ENCODE assay signal across 32 cellular contexts in the genomic region with DNA sequence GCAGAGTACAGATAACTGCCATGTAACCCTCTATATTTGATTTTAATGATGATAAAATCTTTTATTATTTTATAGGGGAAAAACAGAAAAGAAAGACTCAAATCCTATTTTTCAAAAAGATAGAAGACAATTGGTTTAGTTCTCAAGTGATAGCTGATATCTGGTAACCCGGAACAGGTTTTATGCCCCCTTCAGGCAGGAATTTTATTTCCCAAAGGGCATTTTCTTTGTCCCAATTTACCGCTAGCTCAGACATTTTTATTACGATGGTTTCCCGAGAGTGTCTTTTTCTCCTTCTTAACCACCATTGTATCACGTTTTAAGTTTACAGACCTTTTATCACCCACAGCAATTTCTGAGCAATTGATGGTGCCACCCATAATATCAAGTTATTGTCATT.
"Had no signal": no experiment of that assay in that cellular context is flagged by ENCODE, and none has a peak within 500 bp of the region (broad histone marks: within the 10 kb centered on the region; RNA-seq: fewer than 3 reads in every experiment).

No MANE protein-coding gene starts in this region.

- H3K27ac Mint-ChIP-seq: activated CD8-positive, alpha-beta T cell treated with anti-CD3 and anti-CD28 coated beads for 36 hours; activated naive CD4-positive, alpha-beta T cell treated with anti-CD3 and anti-CD28 coated beads for 36 hours; activated naive CD8-positive, alpha-beta T cell; activated naive CD8-positive, alpha-beta T cell treated with anti-CD3 and anti-CD28 coated beads, Interleukin-2, amount 50 U/mL, for 24 hours; activated T-cell treated with anti-CD3 and anti-CD28 coated beads, Interleukin-2, amount 50 U/mL, for 72 hours; activated T-helper 17 cell treated with anti-CD3 and anti-CD28 coated beads, Interleukin-2, amount 50 U/mL, for 72 hours had no signal

- H3K27me3 Mint-ChIP-seq: activated CD8-positive, alpha-beta T cell treated with anti-CD3 and anti-CD28 coated beads for 36 hours; activated naive CD8-positive, alpha-beta T cell; activated naive CD8-positive, alpha-beta T cell treated with anti-CD3 and anti-CD28 coated beads, Interleukin-2, amount 50 U/mL, for 24 hours; activated T-helper 17 cell treated with anti-CD3 and anti-CD28 coated beads, Interleukin-2, amount 50 U/mL, for 72 hours had no signal

- FAIRE-seq: bronchial epithelial cell had no signal

- H3K4me3 ChIP-seq: SJCRH30, SK-N-MC had no signal

- H3K36me3 ChIP-seq: SJCRH30, WERI-Rb-1 had no signal

- H3K9me3 ChIP-seq: SJCRH30 had no signal

- H3K4me3 Mint-ChIP-seq: activated CD8-positive, alpha-beta T cell treated with anti-CD3 and anti-CD28 coated beads for 36 hours; activated naive CD4-positive, alpha-beta T cell treated with anti-CD3 and anti-CD28 coated beads for 36 hours; activated naive CD8-positive, alpha-beta T cell; activated naive CD8-positive, alpha-beta T cell treated with anti-CD3 and anti-CD28 coated beads, Interleukin-2, amount 50 U/mL, for 24 hours; activated T-cell treated with anti-CD3 and anti-CD28 coated beads, Interleukin-2, amount 50 U/mL, for 72 hours; activated T-helper 17 cell treated with anti-CD3 and anti-CD28 coated beads, Interleukin-2, amount 50 U/mL, for 72 hours; brain had no signal

- H3K36me3 Mint-ChIP-seq: activated naive CD8-positive, alpha-beta T cell had no signal

- H3K4me1 Mint-ChIP-seq: activated naive CD8-positive, alpha-beta T cell treated with anti-CD3 and anti-CD28 coated beads, Interleukin-2, amount 50 U/mL, for 24 hours; activated T-helper 17 cell treated with anti-CD3 and anti-CD28 coated beads, Interleukin-2, amount 50 U/mL, for 72 hours had no signal

- H3K27ac ChIP-seq: SJCRH30, SK-N-MC, WERI-Rb-1 had no signal

- H3K9me3 Mint-ChIP-seq: activated CD8-positive, alpha-beta T cell treated with anti-CD3 and anti-CD28 coated beads for 36 hours; activated naive CD4-positive, alpha-beta T cell treated with anti-CD3 and anti-CD28 coated beads for 36 hours; activated naive CD8-positive, alpha-beta T cell treated with anti-CD3 and anti-CD28 coated beads, Interleukin-2, amount 50 U/mL, for 24 hours had no signal

- H3K4me1 ChIP-seq: SJCRH30 had no signal

- DNase-seq: activated CD4-positive, alpha-beta T cell treated with anti-CD3 and anti-CD28 coated beads for 1 hour; activated CD4-positive, alpha-beta T cell treated with anti-CD3 and anti-CD28 coated beads for 48 hours; activated CD4-positive, CD25-positive, alpha-beta regulatory T cell; activated CD8-positive, alpha-beta T cell treated with anti-CD3 and anti-CD28 coated beads for 36 hours; activated gamma-delta T cell; activated naive CD4-positive, alpha-beta T cell treated with anti-CD3 and anti-CD28 coated beads for 36 hours; activated naive CD8-positive, alpha-beta T cell treated with anti-CD3 and anti-CD28 coated beads, Interleukin-2, amount 50 U/mL, for 24 hours; activated T-cell treated with anti-CD3 and anti-CD28 coated beads, Interleukin-2, amount 50 U/mL, for 1 hour; activated T-cell treated with anti-CD3 and anti-CD28 coated beads, Interleukin-2, amount 50 U/mL, for 72 hours; anterior cingulate cortex; caudate nucleus; cerebellar nuclear complex; MM.1S; MV-4-11; NCI-H1092; NCI-H1436 treated with DMSO at 0.1 percent for 48 hours; NCI-H1694 treated with DMSO at 0.1 percent for 48 hours; NCI-H2029; NCI-H2171; NCI-H510A; NCI-H526; NCI-H748 treated with DMSO at 0.1 percent for 48 hours; NK-92 treated with Interleukin-12 subunit alpha and Interleukin-12 subunit beta, amount 100 ng/mL, for 24 hours; Right ventricle myocardium superior; SJCRH30; T1000; WERI-Rb-1 had no signal

- ATAC-seq: activated CD8-positive, alpha-beta T cell treated with anti-CD3 and anti-CD28 coated beads for 36 hours; activated naive CD8-positive, alpha-beta T cell treated with anti-CD3 and anti-CD28 coated beads, Interleukin-2, amount 50 U/mL, for 24 hours; activated T-cell treated with anti-CD3 and anti-CD28 coated beads, Interleukin-2, amount 50 U/mL, for 72 hours; activated T-helper 17 cell treated with anti-CD3 and anti-CD28 coated beads, Interleukin-2, amount 50 U/mL, for 72 hours had no signal

- H3K27me3 ChIP-seq: SJCRH30 had no signal
